Comparison of ENCODE assay signal across 29 cellular contexts in genomic region chr5:96826071-96826470, GRCh38. TPM values are rescaled to one million over a fixed set of nuclear protein-coding genes. Genes with fewer than 3 reads are reported as not detected.
"Had no signal": no experiment of that assay in that cellular context is flagged by ENCODE, and none has a peak within 500 bp of the region (broad histone marks: within the 10 kb centered on the region; RNA-seq: fewer than 3 reads in every experiment).

No MANE protein-coding gene starts in this region.

- H3K27me3 Mint-ChIP-seq: naive B cell had no signal

- FAIRE-seq: colon, endometrium, kidney had no signal

- H3K9me3 Mint-ChIP-seq: effector memory CD8-positive, alpha-beta T cell; endodermal cell; immature natural killer cell; mesothelial cell of epicardium; naive B cell had no signal

- H2AFZ ChIP-seq: hepatocyte had no signal

- H3K27ac Mint-ChIP-seq: effector memory CD8-positive, alpha-beta T cell; endodermal cell; immature natural killer cell had no signal

- H3K79me2 ChIP-seq: hepatocyte had no signal

- DNase-seq: dermis blood vessel endothelial cell; dorsolateral prefrontal cortex; effector CD8-positive, alpha-beta T cell; effector memory CD8-positive, alpha-beta T cell; endodermal cell; erythroblast; esophagus squamous epithelium; foreskin fibroblast; foreskin melanocyte; gastrocnemius medialis; heart left ventricle; hypothalamus; immature natural killer cell; islet precursor cell; kidney; kidney glomerular epithelial cell; left lung; left ventricle myocardium superior; lower lobe of right lung; mesenchymal stem cell; mucosa of descending colon; naive B cell had no signal

- H3K27me3 ChIP-seq: dorsolateral prefrontal cortex, gastrocnemius medialis, hepatocyte, left lung had no signal

- H3K4me3 Mint-ChIP-seq: effector memory CD8-positive, alpha-beta T cell; endodermal cell; immature natural killer cell; mesothelial cell of epicardium; naive B cell had no signal

- H3K9me3 ChIP-seq: esophagus squamous epithelium, gastrocnemius medialis, heart left ventricle, left lung, lower lobe of right lung, mucosa of descending colon had no signal

- H3K36me3 ChIP-seq: esophagus squamous epithelium, gastrocnemius medialis, heart left ventricle, left lung, lower lobe of right lung had no signal

- H3K4me1 ChIP-seq: gastrocnemius medialis had no signal

- H3K36me3 Mint-ChIP-seq: immature natural killer cell, mesothelial cell of epicardium, naive B cell had no signal

- H3K27ac ChIP-seq: coronary artery, dorsolateral prefrontal cortex, epithelial cell of prostate, esophagus squamous epithelium, gastrocnemius medialis, heart left ventricle, hepatocyte, left lung, lower lobe of right lung had no signal

- ATAC-seq: effector memory CD8-positive, alpha-beta T cell; esophagus mucosa; gastrocnemius medialis; heart left ventricle; left lung; left ventricle myocardium superior; lower lobe of right lung; mucosa of descending colon had no signal

- H3K4me2 ChIP-seq: hepatocyte had no signal

- H3K4me3 ChIP-seq: coronary artery, dorsolateral prefrontal cortex, esophagus squamous epithelium, gastrocnemius medialis, heart left ventricle, hepatocyte, left lung, lower lobe of right lung, mucosa of descending colon had no signal

RNA-seq across cellular contexts. Expression of gene ERAP2, which starts 50.2 kb away (rescaled TPM):
- total RNA-seq: endodermal cell had no signal
